ENCODE assay signal across 8 cellular contexts in the genomic region with DNA sequence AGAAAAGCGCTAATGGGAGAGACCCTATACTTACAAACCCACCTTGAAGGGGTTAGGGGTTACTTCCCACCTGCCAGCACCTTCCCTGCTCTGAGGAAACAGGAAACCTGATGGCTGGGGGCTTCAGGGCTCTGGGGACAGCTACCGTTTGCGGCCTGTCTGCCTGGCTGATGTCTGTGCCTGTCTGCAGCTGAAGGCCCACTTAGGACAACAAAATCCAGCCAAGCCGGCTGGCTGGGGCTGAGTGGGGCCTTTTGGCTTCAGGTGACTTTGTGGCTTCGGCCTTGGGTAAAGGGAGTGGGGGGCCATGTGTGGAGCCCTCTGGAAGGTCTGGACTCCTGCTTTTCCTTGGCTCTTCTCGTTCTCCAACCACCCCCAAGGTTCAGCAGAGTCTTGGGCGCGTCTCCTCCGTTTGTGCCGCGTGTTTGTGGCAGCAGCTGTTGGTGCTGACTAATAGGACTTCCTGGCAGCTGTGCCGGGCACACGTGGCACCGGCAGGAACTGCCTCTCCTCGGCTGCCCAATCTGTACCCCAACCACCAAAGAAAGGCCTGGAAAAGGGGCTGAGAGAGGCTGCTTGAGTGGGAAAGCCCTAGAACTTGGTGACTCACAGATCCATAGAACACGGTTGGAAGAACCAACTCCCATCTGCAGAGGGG.
DNase-seq lines count a peak whose midpoint lies in the region; ATAC-seq and TF ChIP-seq lines count a peak whose summit lies in the region.

No MANE protein-coding gene starts in this region.

- DNase-seq in Daoy (ENCODE audit: low read depth), result peak; percentile 74
- peak; percentile 56 to 76 for DNase-seq in NCI-H524 (lab: John Stamatoyannopoulos, UW)
- peak; percentile 36 for DNase-seq in activated T-helper 1 cell treated with Interleukin-2 at 50 U/mL for 16 hours (ENCODE audit: low read depth)
- DNase-seq in left ventricle myocardium inferior, result peak; percentile 45
- peak; percentile 72 for DNase-seq in stimulated activated CD4-positive, alpha-beta T cell treated with anti-CD3 and anti-CD28 coated beads, Interleukin-4, amount 100 ng/mL, for 24 hours
- DNase-seq in SIG-M5 treated with dmso at 0.1 percent for 504 hours (lab: John Stamatoyannopoulos, UW; ENCODE audit: unreplicated experiment), result no peak

- no peaks in the 10 kb centered on the region for H3K36me3 ChIP-seq in left ventricle myocardium inferior

- no peak overlapping the region for H3K4me3 ChIP-seq in left ventricle myocardium inferior

- peak overlapping the region; percentile 59 for H3K27ac ChIP-seq in left ventricle myocardium inferior (replicated peaks)

- no peak for TF ChIP-seq CTCF in left ventricle myocardium inferior (IDR thresholded peaks at IDR 0.05; ENCODE audit: borderline replicate concordance)

- H3K4me1 ChIP-seq in left ventricle myocardium inferior, result peaks cover 71% of the 10 kb centered on the region

- H3K9me3 ChIP-seq in left ventricle myocardium inferior (replicated peaks), result no peaks in the 10 kb centered on the region

- no peak for ATAC-seq in GM18505 (IDR thresholded peaks at IDR 0.05; ENCODE audit: unreplicated experiment)
- ATAC-seq in HG03097 (IDR thresholded peaks at IDR 0.05; ENCODE audit: low FRiP score, unreplicated experiment), result no peak

- TF ChIP-seq POLR2A in GM18505 (IDR thresholded peaks at IDR 0.05; ENCODE audit: borderline replicate concordance, extremely low read depth, insufficient read depth, insufficient read length), result no peak

- intact Hi-C loops in left ventricle myocardium inferior (cut with micrococcal nuclease), result loop anchor here (10.0 kb wide), 1 partner anchor 198 kb away; no protein-coding TSS in a partner anchor

- no peaks in the 10 kb centered on the region for H3K27me3 ChIP-seq in left ventricle myocardium inferior (ENCODE audit: low read depth)
